ENCODE assay signal across 8 cellular contexts in genomic region chr18:9771261-9771976, GRCh38.
DNase-seq lines count a peak whose midpoint lies in the region; ATAC-seq and TF ChIP-seq lines count a peak whose summit lies in the region.

No MANE protein-coding gene starts in this region.

- peak overlapping the region in 3 of 4 donors; percentile 18 to 57 (median 19) for H3K27ac ChIP-seq in sigmoid colon

- no peaks in the 10 kb centered on the region for H3K36me3 ChIP-seq in sigmoid colon

- in situ Hi-C loops in astrocyte of the spinal cord (cut with HindIII; ENCODE audit: low sequenced_read_pairs), result no loop called here

- TF ChIP-seq POLR2A in sigmoid colon (IDR thresholded peaks at IDR 0.05), result no peak

- H3K9me3 ChIP-seq in sigmoid colon, result no peaks in the 10 kb centered on the region

- 20 to 21% methylated on average over 18 of the region's 18 CpGs for WGBS in sigmoid colon, 2 donors

- TF ChIP-seq EP300 in sigmoid colon (IDR thresholded peaks at IDR 0.05), result peak in 1 of 4 donors; percentile 68

- peak; percentile 81 for DNase-seq in SIG-M5 treated with dmso at 0.1 percent for 504 hours (lab: John Stamatoyannopoulos, UW; ENCODE audit: unreplicated experiment)
- DNase-seq in SIG-M5 (lab: John Stamatoyannopoulos, UW), result no peak
- DNase-seq in HT-29 (ENCODE audit: low spot score), result peak; percentile 91
- peak in 4 of 5 donors; percentile 6 to 18 (median 12) for DNase-seq in T-helper 1 cell
- peak; percentile 65 for DNase-seq in astrocyte of the spinal cord (ENCODE audit: low read depth, low spot score)
- peak; percentile 30 for DNase-seq in iPS DF 4.7 (ENCODE audit: extremely low read depth, low spot score)
- peak; percentile 90 for DNase-seq in sigmoid colon

- no peak overlapping the region for H3K4me3 ChIP-seq in astrocyte of the spinal cord (ENCODE audit: low read depth, low read length)
- no peak overlapping the region for H3K4me3 ChIP-seq in sigmoid colon

- no peak for ATAC-seq in GM18873 (IDR thresholded peaks at IDR 0.05; ENCODE audit: low FRiP score, unreplicated experiment)

- no peaks in the 10 kb centered on the region for H3K27me3 ChIP-seq in sigmoid colon

- peaks cover 0 to 37% (median 12%) of the 10 kb centered on the region in 4 donors for H3K4me1 ChIP-seq in sigmoid colon

- intact Hi-C loops in sigmoid colon (cut with DNase I), result loop anchor here (1.0 to 10.0 kb wide), 3 partner anchors 64 to 196 kb away; partner anchors contain the start of genes PPP4R1 and RAB31

- TF ChIP-seq CTCF in astrocyte of the spinal cord (IDR thresholded peaks at IDR 0.05; ENCODE audit: low read depth, low read length) (peak; percentile 98), sigmoid colon (IDR thresholded peaks at IDR 0.05) (peak; percentile 83 to 96 (median 93))
